8 cellular contexts compared by ENCODE assay signal in the genomic region with DNA sequence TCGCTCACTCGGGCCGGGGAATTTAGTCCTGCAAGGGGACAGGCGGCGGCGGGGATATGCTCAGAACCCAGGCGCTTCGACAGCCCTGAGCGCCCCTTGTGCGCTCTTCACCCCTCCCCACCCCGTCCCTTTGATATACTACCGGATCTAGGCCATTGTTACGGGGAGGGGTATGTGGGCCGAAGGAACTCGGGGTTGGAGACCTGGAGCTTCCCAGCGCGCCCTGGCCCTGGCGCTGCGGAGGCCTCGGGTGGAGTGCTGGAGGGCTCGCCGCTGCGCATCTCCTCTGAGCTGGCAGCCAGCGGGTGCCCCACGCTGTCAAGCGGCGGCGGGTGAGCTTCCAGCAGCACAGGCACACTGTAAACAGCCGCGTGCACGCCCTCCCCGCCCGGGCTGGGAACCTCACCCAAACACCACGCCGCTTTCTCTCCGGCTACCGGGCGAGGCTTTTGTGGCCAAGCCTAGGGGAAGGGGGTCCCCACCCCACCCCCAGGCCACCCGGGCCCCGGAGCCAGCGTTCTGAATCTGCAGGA. TPM values are rescaled to one million over a fixed set of nuclear protein-coding genes. Genes with fewer than 3 reads are reported as not detected.
DNase-seq lines count a peak whose midpoint lies in the region; ATAC-seq and TF ChIP-seq lines count a peak whose summit lies in the region.

No MANE protein-coding gene starts in this region.

- H3K9me3 Mint-ChIP-seq in natural killer cell, result no peaks in the 10 kb centered on the region
- H3K9me3 Mint-ChIP-seq in natural killer cell treated with Interleukin-12 subunit alpha and Interleukin-12 subunit beta and Interleukin-15 and Interleukin-18, amount 100 ng/mL, for 72 hours, result no peaks in the 10 kb centered on the region
- no peaks in the 10 kb centered on the region for H3K9me3 Mint-ChIP-seq in activated T-cell treated with anti-CD3 and anti-CD28 coated beads, Interleukin-2, amount 50 U/mL, for 72 hours

- H2AFZ ChIP-seq in hepatocyte, result peak overlapping the region; percentile 41

- no peaks in the 10 kb centered on the region for H3K79me2 ChIP-seq in hepatocyte

- no peaks in the 10 kb centered on the region for H3K36me3 Mint-ChIP-seq in natural killer cell
- H3K36me3 Mint-ChIP-seq in natural killer cell treated with Interleukin-12 subunit alpha and Interleukin-12 subunit beta and Interleukin-15 and Interleukin-18, amount 100 ng/mL, for 72 hours, result no peaks in the 10 kb centered on the region
- no peaks in the 10 kb centered on the region for H3K36me3 Mint-ChIP-seq in activated T-cell treated with anti-CD3 and anti-CD28 coated beads, Interleukin-2, amount 50 U/mL, for 72 hours (ENCODE audit: insufficient read depth in 2 of 2)

- H3K27me3 ChIP-seq in hepatocyte (peaks cover 75% of the 10 kb centered on the region), skeletal muscle satellite cell (ENCODE audit: control insufficient read depth, insufficient read depth, low read length) (peaks cover 47% of the 10 kb centered on the region)

- no peaks in the 10 kb centered on the region for H3K36me3 ChIP-seq in hepatocyte (replicated peaks; ENCODE audit: insufficient read depth, low read depth)
- no peaks in the 10 kb centered on the region for H3K36me3 ChIP-seq in skeletal muscle satellite cell (ENCODE audit: insufficient read depth, low read length)

- intact Hi-C loops in natural killer cell (cut with micrococcal nuclease), result loop anchor here (5.0 kb wide), 3 partner anchors 55 to 340 kb away; a partner anchor contains a TSS

- H3K9me2 ChIP-seq in hepatocyte (replicated peaks; ENCODE audit: insufficient read depth), result no peaks in the 10 kb centered on the region

- H3K9me3 ChIP-seq in hepatocyte (ENCODE audit: low read depth) (no peaks in the 10 kb centered on the region), skeletal muscle satellite cell (replicated peaks; ENCODE audit: low read length) (no peaks in the 10 kb centered on the region)

- WGBS in hepatocyte (ENCODE audit: low lambda C conversion rate, missing lambda C conversion rate), result 8% methylated on average over 34 of the region's 41 CpGs

- no peak overlapping the region for H3K27ac Mint-ChIP-seq in natural killer cell
- no peak overlapping the region for H3K27ac Mint-ChIP-seq in natural killer cell treated with Interleukin-12 subunit alpha and Interleukin-12 subunit beta and Interleukin-15 and Interleukin-18, amount 100 ng/mL, for 72 hours
- no peak overlapping the region for H3K27ac Mint-ChIP-seq in activated T-cell treated with anti-CD3 and anti-CD28 coated beads, Interleukin-2, amount 50 U/mL, for 72 hours

- ATAC-seq in natural killer cell, result peak in 2 of 3 donors; percentile 30 to 33
- ATAC-seq in natural killer cell treated with Interleukin-12 subunit alpha and Interleukin-12 subunit beta and Interleukin-15 and Interleukin-18, amount 100 ng/mL, for 72 hours, result no peak
- ATAC-seq in activated T-cell treated with anti-CD3 and anti-CD28 coated beads, Interleukin-2, amount 50 U/mL, for 72 hours (replicated peaks in 1 of 2), result peak; percentile 32 to 43

- no peak overlapping the region for H3K4me3 ChIP-seq in hepatocyte
- peak overlapping the region; percentile 64 for H3K4me3 ChIP-seq in skeletal muscle satellite cell (ENCODE audit: low read length)

- TF ChIP-seq CTCF in natural killer cell (IDR thresholded peaks at IDR 0.05) (no peak), hepatocyte (IDR thresholded peaks at IDR 0.05; ENCODE audit: poor library complexity) (no peak)

- H3K4me1 ChIP-seq in hepatocyte (ENCODE audit: insufficient read depth), result peaks cover 59% of the 10 kb centered on the region
- H3K4me1 ChIP-seq in skeletal muscle satellite cell (ENCODE audit: control insufficient read depth, insufficient read depth, low read length), result peaks cover 29% of the 10 kb centered on the region

- H3K4me2 ChIP-seq in hepatocyte (peak overlapping the region; percentile 97), skeletal muscle satellite cell (ENCODE audit: low read length) (peak overlapping the region; percentile 91)

- peaks cover 11 to 21% of the 10 kb centered on the region in 2 donors for H3K4me1 Mint-ChIP-seq in natural killer cell
- peaks cover 10 to 24% of the 10 kb centered on the region in 2 donors for H3K4me1 Mint-ChIP-seq in natural killer cell treated with Interleukin-12 subunit alpha and Interleukin-12 subunit beta and Interleukin-15 and Interleukin-18, amount 100 ng/mL, for 72 hours (ENCODE audit: low read depth in 2 of 2)
- H3K4me1 Mint-ChIP-seq in activated T-cell treated with anti-CD3 and anti-CD28 coated beads, Interleukin-2, amount 50 U/mL, for 72 hours (ENCODE audit: low read depth), result peaks cover 30% of the 10 kb centered on the region

- peaks cover 10 to 28% of the 10 kb centered on the region in 2 donors for H3K27me3 Mint-ChIP-seq in natural killer cell (ENCODE audit: low read depth in 2 of 2)
- H3K27me3 Mint-ChIP-seq in natural killer cell treated with Interleukin-12 subunit alpha and Interleukin-12 subunit beta and Interleukin-15 and Interleukin-18, amount 100 ng/mL, for 72 hours, result peaks cover 0 to 20% of the 10 kb centered on the region in 2 donors
- peaks cover 37% of the 10 kb centered on the region for H3K27me3 Mint-ChIP-seq in activated T-cell treated with anti-CD3 and anti-CD28 coated beads, Interleukin-2, amount 50 U/mL, for 72 hours (ENCODE audit: low read depth)

- peak overlapping the region; percentile 74 for H3K9ac ChIP-seq in skeletal muscle satellite cell (ENCODE audit: low read depth, low read length)

- peak overlapping the region; percentile 82 for H3K27ac ChIP-seq in hepatocyte

- H3K4me3 Mint-ChIP-seq in natural killer cell, result peak overlapping the region; percentile 77
- H3K4me3 Mint-ChIP-seq in natural killer cell treated with Interleukin-12 subunit alpha and Interleukin-12 subunit beta and Interleukin-15 and Interleukin-18, amount 100 ng/mL, for 72 hours, result no peak overlapping the region
- peak overlapping the region; percentile 67 to 88 for H3K4me3 Mint-ChIP-seq in activated T-cell treated with anti-CD3 and anti-CD28 coated beads, Interleukin-2, amount 50 U/mL, for 72 hours

- no peaks in the 10 kb centered on the region for H4K20me1 ChIP-seq in hepatocyte (ENCODE audit: insufficient read depth, poor library complexity, severe bottlenecking)

- DNase-seq in natural killer cell, result no peak
- DNase-seq in natural killer cell treated with Interleukin-12 subunit alpha and Interleukin-12 subunit beta and Interleukin-15 and Interleukin-18, amount 100 ng/mL, for 72 hours (ENCODE audit: low spot score), result no peak
- DNase-seq in activated T-cell treated with anti-CD3 and anti-CD28 coated beads, Interleukin-2, amount 50 U/mL, for 72 hours, result no peak
- DNase-seq in hepatocyte (ENCODE audit: low spot score), result no peak
- no peak for DNase-seq in OCI-M1 (lab: John Stamatoyannopoulos, UW)
- no peak for DNase-seq in mucosa of gallbladder (ENCODE audit: low spot score)
- DNase-seq in SKM-1 treated with dmso at 0.1 percent for 144 hours (lab: John Stamatoyannopoulos, UW; ENCODE audit: unreplicated experiment), result no peak

RNA-seq across cellular contexts. Expression of a gene that starts 54.5 kb away (rescaled TPM):
- 10 to 100 TPM; 20.0 to 35.2 (median 29.2) TPM for total RNA-seq in natural killer cell
- total RNA-seq in natural killer cell treated with Interleukin-12 subunit alpha and Interleukin-12 subunit beta and Interleukin-15 and Interleukin-18, amount 100 ng/mL, for 72 hours, result 10 to 100 TPM; 52.3 to 56.7 TPM
- total RNA-seq in activated T-cell treated with anti-CD3 and anti-CD28 coated beads, Interleukin-2, amount 50 U/mL, for 72 hours, result 10 to 100 TPM; 53.5 to 65.5 TPM
- 22.7 and 22.9 TPM in 2 replicates for total RNA-seq in hepatocyte
- polyA plus RNA-seq in hepatocyte, result 13.6 and 15.3 TPM in 2 replicates
- 5.6 and 7.0 TPM in 2 replicates for total RNA-seq in skeletal muscle satellite cell (2012; rRNA removed)
- 25.8 TPM for total RNA-seq in mucosa of gallbladder

Comparison
In these comparisons a context has a peak if more than half of its experiments do, and no peak if none do; other contexts are left out.
1. ATAC-seq: peak in natural killer cell (2 of 3) and activated T-cell treated with anti-CD3 and anti-CD28 coated beads, Interleukin-2, amount 50 U/mL, for 72 hours (2 of 2); none in natural killer cell treated with Interleukin-12 subunit alpha and Interleukin-12 subunit beta and Interleukin-15 and Interleukin-18, amount 100 ng/mL, for 72 hours (0 of 2).